ENCODE assay signal across 8 cellular contexts in the genomic region with DNA sequence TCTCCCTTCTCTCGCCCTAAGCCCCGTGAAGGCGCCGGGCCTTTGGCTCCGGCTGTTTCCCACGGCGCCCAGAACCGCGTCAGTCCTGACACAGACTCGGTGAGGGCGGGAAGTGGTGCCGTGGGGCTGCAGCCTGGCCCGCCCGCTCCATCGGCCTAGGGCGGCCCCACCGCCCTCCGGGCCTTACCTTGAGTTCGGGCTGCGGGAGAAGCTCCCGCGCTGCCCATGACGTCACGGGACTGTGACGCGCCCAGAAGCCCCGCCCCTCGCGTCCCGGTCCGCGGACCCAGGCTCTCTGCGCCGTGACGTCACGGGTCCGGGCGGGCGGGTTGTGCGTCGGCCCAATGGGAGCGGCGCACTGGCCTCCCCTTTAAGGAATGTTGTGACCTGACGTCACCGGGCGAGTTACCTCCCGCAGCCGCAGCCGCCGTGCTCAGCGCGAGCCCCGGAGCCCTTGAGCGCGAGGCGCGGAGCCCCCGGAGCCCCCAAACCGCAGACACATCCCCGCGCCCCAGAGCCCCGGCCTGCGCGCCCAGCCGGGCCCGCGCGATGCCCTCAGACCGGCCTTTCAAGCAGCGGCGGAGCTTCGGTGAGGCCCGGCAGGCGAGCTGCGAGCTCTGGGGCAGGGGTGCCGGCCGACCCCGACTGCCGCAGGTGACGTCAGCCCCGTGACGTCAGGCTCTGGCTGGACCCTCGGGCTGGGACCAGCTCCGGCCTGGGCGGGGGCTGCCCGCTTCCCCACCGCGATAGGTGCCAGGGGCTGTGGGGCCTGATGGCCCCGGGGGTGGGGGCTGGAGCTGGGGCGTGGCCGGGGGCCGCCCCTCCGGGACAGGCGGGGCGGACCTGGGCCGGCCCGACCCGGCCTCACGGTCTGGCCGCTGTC. TPM values are rescaled to one million over a fixed set of nuclear protein-coding genes. Genes with fewer than 3 reads are reported as not detected.
A peak's percentile ranks its signal among the peaks of the same experiment; 100 is the strongest.
DNase-seq lines count a peak whose midpoint lies in the region; ATAC-seq and TF ChIP-seq lines count a peak whose summit lies in the region.

MAP1LC3A (plus strand) TSS at position 399 of the 883 bp plus-strand sequence; CDS start at position 550, 151 bp downstream.

- no peaks in the 10 kb centered on the region for H3K36me3 ChIP-seq in lower lobe of right lung

- intact Hi-C loops in lower lobe of right lung (cut with DNase I), result no loop called here

- DNase-seq in AG09319 (ENCODE audit: extremely low read depth, low read depth), result peak; percentile 90
- DNase-seq in NCI-H187 treated with DMSO at 0.1 percent for 48 hours (lab: John Stamatoyannopoulos, UW), result peak; percentile 20
- peak; percentile 75 to 88 (median 77) for DNase-seq in activated CD8-positive, alpha-beta memory T cell treated with anti-CD3 and anti-CD28 coated beads for 48 hours (ENCODE audit: low read depth in 2 of 3, low spot score in 2 of 3)
- peak; percentile 95 for DNase-seq in effector CD8-positive, alpha-beta T cell (lab: John Stamatoyannopoulos, UW)
- DNase-seq in lower lobe of right lung, result peak; percentile 97
- peak; percentile 92 for DNase-seq in stimulated activated CD4-positive, alpha-beta T cell treated with anti-CD3 and anti-CD28 coated beads, Interleukin-4, amount 100 ng/mL, for 24 hours
- no peak for DNase-seq in NOMO-1 (lab: John Stamatoyannopoulos, UW; ENCODE audit: unreplicated experiment in 2 of 2)

- H3K27me3 ChIP-seq in lower lobe of right lung (ENCODE audit: low read depth), result no peaks in the 10 kb centered on the region

- TF ChIP-seq CTCF in AG09319 (IDR thresholded peaks at IDR 0.05; ENCODE audit: low read depth, low read length), result no peak
- no peak for TF ChIP-seq CTCF in lower lobe of right lung (IDR thresholded peaks at IDR 0.05)

- H3K4me3 ChIP-seq in lower lobe of right lung, result peak within 1 kb of the TSS; percentile 70

- peak within 1 kb of the TSS; percentile 96 for H3K27ac ChIP-seq in lower lobe of right lung

- peaks cover 15% of the 10 kb centered on the region for H3K4me1 ChIP-seq in lower lobe of right lung

- H3K9me3 ChIP-seq in lower lobe of right lung, result no peaks in the 10 kb centered on the region

- ATAC-seq in GM19452 (IDR thresholded peaks at IDR 0.05; ENCODE audit: unreplicated experiment) (peak; percentile 60), lower lobe of right lung (peak; percentile 96 to 97)

RNA-seq across cellular contexts. Expression of gene MAP1LC3A, which starts in this region (rescaled TPM):
- 51.6 TPM for total RNA-seq in lower lobe of right lung

Comparison
In these comparisons a context has a peak if more than half of its experiments do, and no peak if none do; other contexts are left out.
1. DNase-seq: peak in AG09319 (single experiment), NCI-H187 treated with DMSO at 0.1 percent for 48 hours (single experiment), activated CD8-positive, alpha-beta memory T cell treated with anti-CD3 and anti-CD28 coated beads for 48 hours (3 of 3), effector CD8-positive, alpha-beta T cell (single experiment), lower lobe of right lung (single experiment) and stimulated activated CD4-positive, alpha-beta T cell treated with anti-CD3 and anti-CD28 coated beads, Interleukin-4, amount 100 ng/mL, for 24 hours (single experiment); none in NOMO-1 (0 of 2).